ENCODE assay signal across 1 cellular context in the genomic region with DNA sequence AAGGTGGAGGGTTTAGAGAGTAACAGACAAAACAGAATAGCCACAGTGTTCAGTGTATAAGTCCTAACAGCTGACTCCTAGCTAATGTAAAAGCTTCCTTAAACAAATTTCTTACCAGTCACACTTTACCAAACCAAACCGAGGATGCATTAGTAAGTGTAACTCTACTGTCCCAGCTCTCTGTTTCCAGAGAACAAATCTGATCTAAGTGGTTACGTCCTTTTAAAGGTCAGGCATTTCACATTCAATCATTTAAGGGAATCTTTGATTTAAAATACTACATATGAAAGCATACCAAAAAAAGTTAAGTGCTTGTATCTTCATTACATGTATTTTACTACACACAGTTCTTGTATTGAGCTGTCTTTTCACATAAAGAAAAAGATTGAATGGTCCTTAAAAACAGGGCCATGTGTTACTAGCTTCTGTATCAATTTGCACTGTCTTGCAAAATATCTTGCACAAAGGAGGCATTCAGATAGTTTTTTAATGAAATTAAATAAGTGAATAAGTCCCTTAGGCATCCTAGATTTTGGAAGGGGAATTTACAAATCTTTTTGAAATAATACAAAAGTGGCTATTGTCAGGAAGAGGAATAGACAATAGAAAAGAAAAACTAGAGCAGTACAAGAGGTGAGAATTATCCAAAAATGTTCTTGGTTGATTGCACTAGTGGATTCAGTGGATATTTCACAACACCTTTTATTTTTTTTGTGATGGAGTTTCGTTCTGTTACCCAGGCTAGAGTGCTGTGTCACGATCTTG.
TF ChIP-seq lines count a peak whose summit lies in the region.

No MANE protein-coding gene starts in this region.

TF ChIP-seq in A549, 52 proteins besides CTCF, POLR2A, EP300 and RAD21:
- no peak for TF ChIP-seq RCOR1 (IDR thresholded peaks at IDR 0.05; ENCODE audit: low read depth, low read length)
- TF ChIP-seq HEYL (CRISPR knock-in tag; IDR thresholded peaks at IDR 0.05): no peak
- no peak for TF ChIP-seq MAZ (IDR thresholded peaks at IDR 0.05; ENCODE audit: borderline replicate concordance, low read depth, low read length)
- TF ChIP-seq, protein P1, sequence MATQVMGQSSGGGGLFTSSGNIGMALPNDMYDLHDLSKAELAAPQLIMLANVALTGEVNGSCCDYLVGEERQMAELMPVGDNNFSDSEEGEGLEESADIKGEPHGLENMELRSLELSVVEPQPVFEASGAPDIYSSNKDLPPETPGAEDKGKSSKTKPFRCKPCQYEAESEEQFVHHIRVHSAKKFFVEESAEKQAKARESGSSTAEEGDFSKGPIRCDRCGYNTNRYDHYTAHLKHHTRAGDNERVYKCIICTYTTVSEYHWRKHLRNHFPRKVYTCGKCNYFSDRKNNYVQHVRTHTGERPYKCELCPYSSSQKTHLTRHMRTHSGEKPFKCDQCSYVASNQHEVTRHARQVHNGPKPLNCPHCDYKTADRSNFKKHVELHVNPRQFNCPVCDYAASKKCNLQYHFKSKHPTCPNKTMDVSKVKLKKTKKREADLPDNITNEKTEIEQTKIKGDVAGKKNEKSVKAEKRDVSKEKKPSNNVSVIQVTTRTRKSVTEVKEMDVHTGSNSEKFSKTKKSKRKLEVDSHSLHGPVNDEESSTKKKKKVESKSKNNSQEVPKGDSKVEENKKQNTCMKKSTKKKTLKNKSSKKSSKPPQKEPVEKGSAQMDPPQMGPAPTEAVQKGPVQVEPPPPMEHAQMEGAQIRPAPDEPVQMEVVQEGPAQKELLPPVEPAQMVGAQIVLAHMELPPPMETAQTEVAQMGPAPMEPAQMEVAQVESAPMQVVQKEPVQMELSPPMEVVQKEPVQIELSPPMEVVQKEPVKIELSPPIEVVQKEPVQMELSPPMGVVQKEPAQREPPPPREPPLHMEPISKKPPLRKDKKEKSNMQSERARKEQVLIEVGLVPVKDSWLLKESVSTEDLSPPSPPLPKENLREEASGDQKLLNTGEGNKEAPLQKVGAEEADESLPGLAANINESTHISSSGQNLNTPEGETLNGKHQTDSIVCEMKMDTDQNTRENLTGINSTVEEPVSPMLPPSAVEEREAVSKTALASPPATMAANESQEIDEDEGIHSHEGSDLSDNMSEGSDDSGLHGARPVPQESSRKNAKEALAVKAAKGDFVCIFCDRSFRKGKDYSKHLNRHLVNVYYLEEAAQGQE (IDR thresholded peaks at IDR 0.05): no peak
- no peak for TF ChIP-seq FOSL2 (IDR thresholded peaks at IDR 0.05)
- TF ChIP-seq FOSL2 (CRISPR knock-in tag; IDR thresholded peaks at IDR 0.05): no peak
- no peak for TF ChIP-seq KDM5A (IDR thresholded peaks at IDR 0.05)
- TF ChIP-seq MYC (IDR thresholded peaks at IDR 0.05; ENCODE audit: borderline replicate concordance, low read length): no peak
- TF ChIP-seq EHMT2 (IDR thresholded peaks at IDR 0.05; ENCODE audit: low read depth): no peak
- no peak for TF ChIP-seq JUN (IDR thresholded peaks at IDR 0.05)
- TF ChIP-seq, protein P2, sequence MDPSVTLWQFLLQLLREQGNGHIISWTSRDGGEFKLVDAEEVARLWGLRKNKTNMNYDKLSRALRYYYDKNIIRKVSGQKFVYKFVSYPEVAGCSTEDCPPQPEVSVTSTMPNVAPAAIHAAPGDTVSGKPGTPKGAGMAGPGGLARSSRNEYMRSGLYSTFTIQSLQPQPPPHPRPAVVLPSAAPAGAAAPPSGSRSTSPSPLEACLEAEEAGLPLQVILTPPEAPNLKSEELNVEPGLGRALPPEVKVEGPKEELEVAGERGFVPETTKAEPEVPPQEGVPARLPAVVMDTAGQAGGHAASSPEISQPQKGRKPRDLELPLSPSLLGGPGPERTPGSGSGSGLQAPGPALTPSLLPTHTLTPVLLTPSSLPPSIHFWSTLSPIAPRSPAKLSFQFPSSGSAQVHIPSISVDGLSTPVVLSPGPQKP (IDR thresholded peaks at IDR 0.05; ENCODE audit: low read depth, low read length): no peak
- TF ChIP-seq ZNF302 (CRISPR knock-in tag; IDR thresholded peaks at IDR 0.05): no peak
- no peak for TF ChIP-seq ZFP36 (IDR thresholded peaks at IDR 0.05; ENCODE audit: borderline replicate concordance, partially characterized antibody)
- TF ChIP-seq MAFK (IDR thresholded peaks at IDR 0.05; ENCODE audit: partially characterized antibody): no peak
